In the genomic region with DNA sequence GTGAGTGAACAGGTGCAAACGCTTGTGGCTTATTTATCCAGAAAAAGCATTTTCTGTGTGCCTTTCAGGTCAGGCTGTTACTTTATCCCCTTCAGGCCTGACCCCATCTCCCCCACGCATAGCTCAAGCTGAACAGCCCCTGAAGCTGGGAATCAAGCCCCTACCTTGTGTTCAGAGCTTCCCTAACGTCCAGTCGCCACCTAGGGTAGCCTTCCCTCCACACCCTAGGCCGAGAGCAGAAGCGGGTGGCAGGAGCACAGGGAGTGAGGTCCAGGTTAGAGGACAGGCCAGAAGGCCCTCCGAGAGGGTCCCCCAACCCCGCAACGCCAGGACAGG, we compare ENCODE assay signal across 7 cellular contexts. TPM values are rescaled to one million over a fixed set of nuclear protein-coding genes. Genes with fewer than 3 reads are reported as not detected.
DNase-seq lines count a peak whose midpoint lies in the region; ATAC-seq and TF ChIP-seq lines count a peak whose summit lies in the region.
"Had no signal": no experiment of that assay in that cellular context is flagged by ENCODE, and none has a peak within 500 bp of the region (broad histone marks: within the 10 kb centered on the region; RNA-seq: fewer than 3 reads in every experiment).

No MANE protein-coding gene starts in this region.

- no peak for DNase-seq in heart left ventricle
- no peak for DNase-seq in cardiac septum (ENCODE audit: low spot score)
- no peak for DNase-seq in uterus
- no peak for DNase-seq in LoVo (ENCODE audit: low spot score)
- DNase-seq: NCI-H1436 treated with DMSO at 0.1 percent for 48 hours had no signal

- peaks cover 0 to 5% (median 0%) of the 10 kb centered on the region in 9 donors for H3K27me3 ChIP-seq in heart left ventricle
- H3K27me3 ChIP-seq in uterus = no peaks in the 10 kb centered on the region

- ATAC-seq in heart left ventricle = peak in 3 of 4 donors; percentile 3 to 41 (median 23)
- no peak for ATAC-seq in GM19467 (IDR thresholded peaks at IDR 0.05; ENCODE audit: unreplicated experiment)

- 22 to 28% (median 25%) methylated on average over 8 to 9 of the region's 9 CpGs for WGBS in heart left ventricle, 4 donors

- H3K9me3 ChIP-seq in heart left ventricle = no peaks in the 10 kb centered on the region
- no peaks in the 10 kb centered on the region for H3K9me3 ChIP-seq in iPS-18c (ENCODE audit: control insufficient read depth, insufficient read depth, low read length)
- no peaks in the 10 kb centered on the region for H3K9me3 ChIP-seq in uterus

- intact Hi-C loops in heart left ventricle (cut with DNase I) (loop anchor here in 5 of 10 donors (1.0 to 2.0 kb wide), 3 partner anchors 44 to 46 kb away; no protein-coding TSS in a partner anchor), cardiac septum (cut with DNase I) (loop anchor here (2.0 kb wide), 1 partner anchor 46 kb away; no protein-coding TSS in a partner anchor), uterus (cut with DNase I; ENCODE audit: low total_unique reads) (no loop called here)

- no peak for TF ChIP-seq POLR2A in heart left ventricle (IDR thresholded peaks at IDR 0.05)
- TF ChIP-seq POLR2A in uterus (IDR thresholded peaks at IDR 0.05) = no peak

- H3K36me3 ChIP-seq in heart left ventricle (peaks cover 0 to 31% (median 25%) of the 10 kb centered on the region in 9 donors), uterus (no peaks in the 10 kb centered on the region)

- H3K4me3 ChIP-seq in heart left ventricle (peak overlapping the region; percentile 47 to 75 (median 62)), iPS-18c (ENCODE audit: insufficient read depth, low read depth, low read length) (peak overlapping the region; percentile 68), uterus (peak overlapping the region; percentile 47 to 52)

- TF ChIP-seq CTCF in heart left ventricle (IDR thresholded peaks at IDR 0.05) = no peak
- no peak for TF ChIP-seq CTCF in uterus (IDR thresholded peaks at IDR 0.05)

- H3K4me1 ChIP-seq in heart left ventricle (peaks cover 0 to 17% (median 14%) of the 10 kb centered on the region in 12 donors), uterus (peaks cover 0 to 11% of the 10 kb centered on the region in 2 donors)

- H3K27ac ChIP-seq in heart left ventricle = no peak overlapping the region
- H3K27ac ChIP-seq in uterus = no peak overlapping the region

RNA-seq across cellular contexts. Expression of a gene that starts 0.5 kb away (rescaled TPM):
- total RNA-seq in heart left ventricle (1 to 10 TPM in 5 of 9 donors, under 1 TPM in 4; 0.53 to 1.8 (median 1.1) TPM), cardiac septum (1.0 TPM), uterus (10 to 100 TPM in 1 of 4 donors, 1 to 10 TPM in 3; 2.6 to 10.3 (median 4.2) TPM)
- polyA plus RNA-seq in heart left ventricle = under 1 TPM; 0.22 to 0.88 TPM

RNA-seq across cellular contexts. Expression of a gene that starts 18.5 kb away (rescaled TPM):
- total RNA-seq in heart left ventricle (100 to 1,000 TPM in 1 of 9 donors, 10 to 100 TPM in 8; 44.8 to 108 (median 55.9) TPM), cardiac septum (51.7 TPM), uterus (100 to 1,000 TPM in 1 of 4 donors, 10 to 100 TPM in 3; 36.9 to 134 (median 51.8) TPM)
- 100 to 1,000 TPM in 1 of 2 donors, 10 to 100 TPM in 1; 82.2 to 113 TPM for polyA plus RNA-seq in heart left ventricle

RNA-seq across cellular contexts. Expression of a gene that starts 18.5 kb away (rescaled TPM):
- 1 to 10 TPM; 4.7 to 7.6 (median 5.8) TPM for total RNA-seq in heart left ventricle
- polyA plus RNA-seq in heart left ventricle = 1 to 10 TPM; 4.8 to 9.5 TPM
- 5.2 TPM for total RNA-seq in cardiac septum
- 10 to 100 TPM in 1 of 4 donors, 1 to 10 TPM in 2, under 1 TPM in 1; 0.51 to 11.8 (median 6.2) TPM for total RNA-seq in uterus

RNA-seq across cellular contexts. Expression of a gene that starts 30.8 kb away (rescaled TPM):
- total RNA-seq in heart left ventricle = 10 to 100 TPM; 33.7 to 93.0 (median 40.6) TPM
- 10 to 100 TPM; 45.5 to 61.9 TPM for polyA plus RNA-seq in heart left ventricle
- total RNA-seq in cardiac septum = 47.2 TPM
- 100 to 1,000 TPM in 2 of 4 donors, 10 to 100 TPM in 2; 51.5 to 123 (median 85.2) TPM for total RNA-seq in uterus

RNA-seq across cellular contexts. Expression of a gene that starts 56.0 kb away (rescaled TPM):
- 10 to 100 TPM in 8 of 9 donors, 1 to 10 TPM in 1; 9.2 to 26.9 (median 17.9) TPM for total RNA-seq in heart left ventricle
- polyA plus RNA-seq in heart left ventricle = 10 to 100 TPM in 1 of 2 donors, 1 to 10 TPM in 1; 7.5 to 11.0 TPM
- 22.8 TPM for total RNA-seq in cardiac septum
- total RNA-seq in uterus = 100 to 1,000 TPM in 1 of 4 donors, 10 to 100 TPM in 3; 27.9 to 102 (median 59.9) TPM
